Comparison of ENCODE assay signal across 8 cellular contexts in the genomic region with DNA sequence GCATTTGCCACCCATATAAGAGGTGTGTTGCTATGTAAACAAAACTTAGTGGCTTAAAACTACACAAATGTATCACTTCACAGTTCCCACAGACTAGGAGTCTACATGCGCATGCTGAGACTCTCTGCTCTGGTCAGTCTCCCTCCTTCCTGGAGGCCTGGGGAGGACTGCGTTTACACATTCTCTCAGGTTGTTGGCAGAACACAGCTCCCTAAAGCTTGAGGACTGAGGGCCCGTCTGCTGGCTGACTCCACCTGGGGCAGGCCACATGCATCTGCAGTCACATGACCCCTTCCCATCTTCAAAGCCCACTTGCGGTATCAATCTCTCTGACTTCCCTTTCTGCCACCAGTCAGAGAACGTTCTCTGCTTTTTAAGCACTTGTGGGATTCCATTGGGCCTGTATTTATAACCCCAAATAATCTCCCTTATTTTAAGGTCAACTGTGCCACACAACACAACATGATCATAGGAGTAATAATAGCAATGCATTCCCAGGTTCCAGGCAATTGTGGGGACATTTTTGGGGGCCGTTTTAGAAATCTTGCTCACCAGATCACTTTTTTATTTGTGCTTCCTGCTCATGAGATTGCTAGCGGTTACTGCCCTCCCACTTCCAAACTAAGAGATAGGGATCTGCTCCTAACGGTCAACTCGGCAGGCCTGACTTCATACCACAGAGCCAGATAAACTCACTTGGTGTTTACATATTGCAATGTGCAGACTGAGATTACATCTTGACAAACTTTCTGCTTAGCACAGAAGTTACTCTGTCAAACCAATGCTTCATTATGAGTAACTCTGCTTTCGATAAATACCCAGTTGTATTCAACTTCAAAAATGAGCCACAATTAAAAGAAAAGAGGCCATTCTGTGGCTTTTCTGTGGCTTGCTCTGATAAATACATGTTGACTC.
DNase-seq lines count a peak whose midpoint lies in the region; ATAC-seq and TF ChIP-seq lines count a peak whose summit lies in the region.

No MANE protein-coding gene starts in this region.

- ATAC-seq in GM21576 (IDR thresholded peaks at IDR 0.05; ENCODE audit: unreplicated experiment), result no peak
- no peak for ATAC-seq in HG03159 (IDR thresholded peaks at IDR 0.05; ENCODE audit: unreplicated experiment)

- H3K9me3 ChIP-seq in cardiac muscle cell (ENCODE audit: low read depth), result no peaks in the 10 kb centered on the region

- DNase-seq in BJ (ENCODE audit: low read depth) (peak; percentile 13), KG1 (lab: John Stamatoyannopoulos, UW) (peak; percentile 70), cardiac muscle cell (ENCODE audit: low read depth in 1 of 2, low spot score in 1 of 2) (peak; percentile 15 to 82), NCI-H1105 treated with DMSO at 0.1 percent for 48 hours (lab: John Stamatoyannopoulos, UW) (no peak)
- peak; percentile 54 for DNase-seq in activated T-cell treated with anti-CD3 and anti-CD28 coated beads, Interleukin-2, amount 50 U/mL, for 1 hour
- peak; percentile 38 for DNase-seq in stimulated activated CD4-positive, alpha-beta T cell treated with anti-CD3 and anti-CD28 coated beads, Interleukin-4, amount 100 ng/mL, for 1 hour

- CTCF ChIA-PET in BJ (lab: Yijun Ruan, JAX), result no interaction called here

- POLR2A ChIA-PET in BJ (lab: Charles Lee), result no interaction called here

- H3K4me3 ChIP-seq in BJ (ENCODE audit: low read depth, low read length) (no peak overlapping the region), cardiac muscle cell (no peak overlapping the region)

- no peaks in the 10 kb centered on the region for H3K36me3 ChIP-seq in BJ (ENCODE audit: control insufficient read depth, insufficient read depth, low read length)
- no peaks in the 10 kb centered on the region for H3K36me3 ChIP-seq in cardiac muscle cell

- TF ChIP-seq CTCF in BJ (IDR thresholded peaks at IDR 0.05; ENCODE audit: insufficient read depth, low read depth, low read length) (no peak), cardiac muscle cell (IDR thresholded peaks at IDR 0.05; ENCODE audit: low read depth, low read length) (no peak)

- H3K27me3 ChIP-seq in BJ (ENCODE audit: control insufficient read depth, insufficient read depth, low read length), result no peaks in the 10 kb centered on the region
- H3K27me3 ChIP-seq in cardiac muscle cell, result no peaks in the 10 kb centered on the region

- peaks cover 10% of the 10 kb centered on the region for H3K4me1 ChIP-seq in cardiac muscle cell (ENCODE audit: low read depth)

- peak overlapping the region; percentile 20 for H3K27ac ChIP-seq in cardiac muscle cell
